Comparison of ENCODE assay signal across 26 cellular contexts in genomic region chr11:109039611-109040010, GRCh38.
"Had no signal": no experiment of that assay in that cellular context is flagged by ENCODE, and none has a peak within 500 bp of the region (broad histone marks: within the 10 kb centered on the region; RNA-seq: fewer than 3 reads in every experiment).

No MANE protein-coding gene starts in this region.

- H3K4me1 Mint-ChIP-seq: activated naive CD4-positive, alpha-beta T cell treated with anti-CD3 and anti-CD28 coated beads, Interleukin-2, amount 50 U/mL, for 24 hours; T-helper 17 cell had no signal

- H2AFZ ChIP-seq: PC-9 had no signal

- ATAC-seq: activated CD8-positive, alpha-beta T cell treated with anti-CD3 and anti-CD28 coated beads, Interleukin-2, amount 10 ng/mL, durations not matched to agents 7 days and 5 days; T-helper 17 cell had no signal

- H3K4me3 Mint-ChIP-seq: activated CD8-positive, alpha-beta T cell treated with anti-CD3 and anti-CD28 coated beads, Interleukin-2, amount 10 ng/mL, durations not matched to agents 7 days and 5 days; activated naive CD4-positive, alpha-beta T cell treated with anti-CD3 and anti-CD28 coated beads, Interleukin-2, amount 50 U/mL, for 24 hours; activated T-cell treated with anti-CD3 and anti-CD28 coated beads, Interleukin-2, amount 50 U/mL, for 24 hours; activated T-helper 1 cell treated with anti-CD3 and anti-CD28 coated beads, Interleukin-12 subunit alpha, Interleukin-12 subunit beta, Interleukin-2, Interleukin-4 antibody, amounts not matched to agents 30 ng/mL and 10 ng/mL and 1 ng/mL, durations not matched to agents 14 hours and 24 hours and 36 hours; T-helper 17 cell; WTC11 had no signal

- DNase-seq: activated CD4-positive, alpha-beta T cell treated with anti-CD3 and anti-CD28 coated beads for 48 hours; activated CD4-positive, alpha-beta T cell treated with anti-CD3 and anti-CD28 coated beads, Interleukin-2, amount 50 U/mL, for 4 hours; activated CD4-positive, CD25-positive, alpha-beta regulatory T cell treated with anti-CD3 and anti-CD28 coated beads, Interleukin-2, amount 50 U/mL, for 72 hours; activated CD8-positive, alpha-beta T cell treated with anti-CD3 and anti-CD28 coated beads, Interleukin-2, amount 10 ng/mL, durations not matched to agents 7 days and 5 days; activated effector memory CD4-positive, alpha-beta T cell treated with Interleukin-2 at 50 U/mL for 16 hours; activated naive CD4-positive, alpha-beta T cell; activated T-cell treated with anti-CD3 and anti-CD28 coated beads, Interleukin-2, amount 50 U/mL, for 24 hours; aorta; brain microvascular endothelial cell; caudate nucleus; IMR-90; KBM-7; MM.1S; NCI-H1105 treated with DMSO at 0.1 percent for 48 hours; NCI-H1436 treated with DMSO at 0.1 percent for 48 hours; NCI-H187; NCI-H2171; NCI-H2227 treated with DMSO at 0.1 percent for 48 hours; NK-92 treated with Interleukin-12 subunit alpha and Interleukin-12 subunit beta, amount 100 ng/mL, for 24 hours; PC-9; SHP77 treated with DMSO at 0.1 percent for 48 hours; T-helper 17 cell; T-helper 9 cell had no signal

- H3K36me3 Mint-ChIP-seq: activated naive CD4-positive, alpha-beta T cell treated with anti-CD3 and anti-CD28 coated beads, Interleukin-2, amount 50 U/mL, for 24 hours; WTC11 had no signal

- H3K27me3 ChIP-seq: brain microvascular endothelial cell had no signal

- H3K27ac ChIP-seq: brain microvascular endothelial cell, PC-9 had no signal

- H3K27ac Mint-ChIP-seq: activated CD8-positive, alpha-beta T cell treated with anti-CD3 and anti-CD28 coated beads, Interleukin-2, amount 10 ng/mL, durations not matched to agents 7 days and 5 days; activated naive CD4-positive, alpha-beta T cell treated with anti-CD3 and anti-CD28 coated beads, Interleukin-2, amount 50 U/mL, for 24 hours; activated T-cell treated with anti-CD3 and anti-CD28 coated beads, Interleukin-2, amount 50 U/mL, for 24 hours; activated T-helper 1 cell treated with anti-CD3 and anti-CD28 coated beads, Interleukin-12 subunit alpha, Interleukin-12 subunit beta, Interleukin-2, Interleukin-4 antibody, amounts not matched to agents 30 ng/mL and 10 ng/mL and 1 ng/mL, durations not matched to agents 14 hours and 24 hours and 36 hours; T-helper 17 cell; WTC11 had no signal

- H3K9me3 Mint-ChIP-seq: activated naive CD4-positive, alpha-beta T cell treated with anti-CD3 and anti-CD28 coated beads, Interleukin-2, amount 50 U/mL, for 24 hours; activated T-cell treated with anti-CD3 and anti-CD28 coated beads, Interleukin-2, amount 50 U/mL, for 24 hours had no signal

- H3K4me3 ChIP-seq: PC-9 had no signal

- H3K4me2 ChIP-seq: PC-9 had no signal

- H3K36me3 ChIP-seq: brain microvascular endothelial cell had no signal
